ENCODE assay signal across 15 cellular contexts in genomic region chr17:59695943-59696681, GRCh38. TPM values are rescaled to one million over a fixed set of nuclear protein-coding genes. Genes with fewer than 3 reads are reported as not detected.
A peak's percentile ranks its signal among the peaks of the same experiment; 100 is the strongest.
DNase-seq lines count a peak whose midpoint lies in the region; ATAC-seq, FAIRE-seq and TF ChIP-seq lines count a peak whose summit lies in the region.
"Had no signal": no experiment of that assay in that cellular context is flagged by ENCODE, and none has a peak within 500 bp of the region (broad histone marks: within the 10 kb centered on the region; RNA-seq: fewer than 3 reads in every experiment).

No MANE protein-coding gene starts in this region.

- peak; percentile 19 to 29 for ATAC-seq in stimulated activated naive B cell treated with anti-CD40 and anti-IgM and Interleukin-4, amounts not matched to agents 10 μg/mL and 1 μg/mL and 100 μg/mL, for 72 hours (replicated peaks)

- FAIRE-seq in RCC 7860 (lab: Jason Lieb, UNC), result no peak

- no peaks in the 10 kb centered on the region for H3K27me3 Mint-ChIP-seq in activated naive CD4-positive, alpha-beta T cell treated with anti-CD3 and anti-CD28 coated beads, Interleukin-2, amount 50 U/mL, for 24 hours
- no peaks in the 10 kb centered on the region for H3K27me3 Mint-ChIP-seq in stimulated activated naive B cell treated with anti-CD40 and anti-IgM and Interleukin-4, amounts not matched to agents 10 μg/mL and 1 μg/mL and 100 μg/mL, for 72 hours

- no peaks in the 10 kb centered on the region for H3K9me3 ChIP-seq in SK-N-MC (ENCODE audit: low read depth, low read length)
- H3K9me3 ChIP-seq in prostate gland, result no peaks in the 10 kb centered on the region

- H3K4me1 Mint-ChIP-seq in activated naive CD4-positive, alpha-beta T cell treated with anti-CD3 and anti-CD28 coated beads, Interleukin-2, amount 50 U/mL, for 24 hours, result peaks cover 43% of the 10 kb centered on the region
- peaks cover 45 to 50% of the 10 kb centered on the region in 2 donors for H3K4me1 Mint-ChIP-seq in stimulated activated naive B cell treated with anti-CD40 and anti-IgM and Interleukin-4, amounts not matched to agents 10 μg/mL and 1 μg/mL and 100 μg/mL, for 72 hours

- no peak for DNase-seq in activated naive CD4-positive, alpha-beta T cell treated with Interleukin-2 at 50 U/mL for 16 hours
- DNase-seq in SK-N-MC (ENCODE audit: low read depth, low spot score), result no peak
- DNase-seq in fibroblast of pulmonary artery (ENCODE audit: low read depth), result peak; percentile 16
- no peak for DNase-seq in stimulated activated naive B cell treated with anti-CD40 and anti-IgM and Interleukin-4, amounts not matched to agents 10 μg/mL and 1 μg/mL and 100 μg/mL, for 72 hours
- DNase-seq in RCC 7860 (ENCODE audit: low spot score), result no peak
- DNase-seq in prostate gland (ENCODE audit: low spot score), result no peak
- DNase-seq in NCI-H2107 treated with DMSO at 0.1 percent for 48 hours (lab: John Stamatoyannopoulos, UW; ENCODE audit: unreplicated experiment), result no peak
- DNase-seq: anterior cingulate cortex; effector CD4-positive, alpha-beta T cell; NCI-H2081 treated with DMSO at 0.1 percent for 48 hours; stimulated activated CD4-positive, alpha-beta T cell treated with anti-CD3 and anti-CD28 coated beads, Interleukin-2, amount 100 ng/mL, for 24 hours; stimulated activated naive CD4-positive, alpha-beta T cell had no signal

- intact Hi-C loops in prostate gland (cut with DNase I), result no loop called here

- H3K4me1 ChIP-seq in prostate gland (replicated peaks), result no peaks in the 10 kb centered on the region

- TF ChIP-seq POLR2A in prostate gland (IDR thresholded peaks at IDR 0.05), result no peak

- peak overlapping the region; percentile 52 for H3K27ac Mint-ChIP-seq in activated naive CD4-positive, alpha-beta T cell treated with anti-CD3 and anti-CD28 coated beads, Interleukin-2, amount 50 U/mL, for 24 hours
- H3K27ac Mint-ChIP-seq in stimulated activated naive B cell treated with anti-CD40 and anti-IgM and Interleukin-4, amounts not matched to agents 10 μg/mL and 1 μg/mL and 100 μg/mL, for 72 hours, result peak overlapping the region; percentile 73
- H3K27ac Mint-ChIP-seq: T-helper 2 cell treated with Interferon-gamma antibody and Interleukin-4, amounts not matched to agents 5 μg/mL and 100 μg/mL, for 36 hours had no signal

- H3K27me3 ChIP-seq in prostate gland (replicated peaks; ENCODE audit: insufficient read depth), result no peaks in the 10 kb centered on the region

- 70% methylated on average over 3 of the region's 3 CpGs for WGBS in prostate gland

- H3K36me3 ChIP-seq in SK-N-MC (ENCODE audit: insufficient read depth, low read length) (peaks cover 94% of the 10 kb centered on the region), prostate gland (peaks cover 4 to 9% of the 10 kb centered on the region in 2 donors)

- peaks cover 21% of the 10 kb centered on the region for H3K36me3 Mint-ChIP-seq in activated naive CD4-positive, alpha-beta T cell treated with anti-CD3 and anti-CD28 coated beads, Interleukin-2, amount 50 U/mL, for 24 hours
- peaks cover 46 to 76% of the 10 kb centered on the region in 2 donors for H3K36me3 Mint-ChIP-seq in stimulated activated naive B cell treated with anti-CD40 and anti-IgM and Interleukin-4, amounts not matched to agents 10 μg/mL and 1 μg/mL and 100 μg/mL, for 72 hours

- peak overlapping the region; percentile 37 for H3K4me3 Mint-ChIP-seq in activated naive CD4-positive, alpha-beta T cell treated with anti-CD3 and anti-CD28 coated beads, Interleukin-2, amount 50 U/mL, for 24 hours
- peak overlapping the region; percentile 15 to 35 for H3K4me3 Mint-ChIP-seq in stimulated activated naive B cell treated with anti-CD40 and anti-IgM and Interleukin-4, amounts not matched to agents 10 μg/mL and 1 μg/mL and 100 μg/mL, for 72 hours
- H3K4me3 Mint-ChIP-seq: T-helper 2 cell treated with Interferon-gamma antibody and Interleukin-4, amounts not matched to agents 5 μg/mL and 100 μg/mL, for 36 hours had no signal

- H3K27ac ChIP-seq in SK-N-MC, result peak overlapping the region; percentile 91
- H3K27ac ChIP-seq in prostate gland, result no peak overlapping the region

- H3K4me3 ChIP-seq in SK-N-MC (no peak overlapping the region), fibroblast of pulmonary artery (replicated peaks; ENCODE audit: low read depth, low read length) (no peak overlapping the region), prostate gland (no peak overlapping the region)
- H3K4me3 ChIP-seq: lung had no signal

- TF ChIP-seq CTCF in fibroblast of pulmonary artery (IDR thresholded peaks at IDR 0.05; ENCODE audit: low read length, missing control alignments) (no peak), prostate gland (IDR thresholded peaks at IDR 0.05) (no peak)

- no peaks in the 10 kb centered on the region for H3K9me3 Mint-ChIP-seq in activated naive CD4-positive, alpha-beta T cell treated with anti-CD3 and anti-CD28 coated beads, Interleukin-2, amount 50 U/mL, for 24 hours
- no peaks in the 10 kb centered on the region for H3K9me3 Mint-ChIP-seq in stimulated activated naive B cell treated with anti-CD40 and anti-IgM and Interleukin-4, amounts not matched to agents 10 μg/mL and 1 μg/mL and 100 μg/mL, for 72 hours
- H3K9me3 Mint-ChIP-seq: T-helper 2 cell treated with Interferon-gamma antibody and Interleukin-4, amounts not matched to agents 5 μg/mL and 100 μg/mL, for 36 hours had no signal

- H3K9ac ChIP-seq in SK-N-MC (ENCODE audit: insufficient read length), result peak overlapping the region; percentile 57

RNA-seq across cellular contexts. Expression of gene PTRH2, which starts 11.1 kb away (rescaled TPM):
- 10 to 100 TPM; 29.1 to 38.3 TPM for total RNA-seq in prostate gland

RNA-seq across cellular contexts. Expression of gene VMP1, which starts 11.3 kb away (rescaled TPM):
- 100 to 1,000 TPM; 175 to 203 TPM for total RNA-seq in prostate gland
